In genomic region chr2:113198790-113199612, GRCh38 we compare ENCODE assay signal across 1 cellular context.
TF ChIP-seq lines count a peak whose summit lies in the region.

No MANE protein-coding gene starts in this region.

TF ChIP-seq in HepG2, 621 proteins besides CTCF, POLR2A, EP300 and RAD21 (continued from another document and continues in another):
- TF ChIP-seq HNF4G (IDR thresholded peaks at IDR 0.05; ENCODE audit: borderline replicate concordance, low read depth, low read length): no peak
- TF ChIP-seq HNF4G (CRISPR knock-in tag; IDR thresholded peaks at IDR 0.05; ENCODE audit: borderline replicate concordance, low read depth): no peak; the same call in 1 of the 2 replicates
- TF ChIP-seq ZNF609 (CRISPR knock-in tag; IDR thresholded peaks at IDR 0.05; ENCODE audit: borderline replicate concordance): peak; percentile 68; the same call in 1 of the 2 replicates
- TF ChIP-seq ZNF235 (CRISPR knock-in tag; IDR thresholded peaks at IDR 0.05; ENCODE audit: borderline replicate concordance): peak; percentile 45; the same call in 1 of the 2 replicates
- TF ChIP-seq ZNF75D (CRISPR knock-in tag; IDR thresholded peaks at IDR 0.05; ENCODE audit: borderline replicate concordance): no peak
- TF ChIP-seq ZNF430 (CRISPR knock-in tag; IDR thresholded peaks at IDR 0.05): peak; percentile 52; the same call in 1 of the 2 replicates
- TF ChIP-seq ATF1 (CRISPR knock-in tag; IDR thresholded peaks at IDR 0.05): no peak
- peak; percentile 86; the same call in 1 of the 2 replicates for TF ChIP-seq KMT2A (CRISPR knock-in tag; IDR thresholded peaks at IDR 0.05)
- TF ChIP-seq ZNF513 (CRISPR knock-in tag; conservative IDR thresholded peaks at IDR 0.05): no peak
- no peak; the same call in 1 of the 2 replicates for TF ChIP-seq ZNF576 (CRISPR knock-in tag; IDR thresholded peaks at IDR 0.05)
- TF ChIP-seq BCLAF1 (IDR thresholded peaks at IDR 0.05): no peak
- no peak for TF ChIP-seq PRDM15 (CRISPR knock-in tag; IDR thresholded peaks at IDR 0.05)
- TF ChIP-seq DPF2 (CRISPR knock-in tag; IDR thresholded peaks at IDR 0.05; ENCODE audit: borderline replicate concordance, low read depth): 0 out of 2 replicates have a peak, but pooled peaks have one; percentile 37
- peak; percentile 93 for TF ChIP-seq ZGPAT (CRISPR knock-in tag; IDR thresholded peaks at IDR 0.05)
- peak; percentile 76; the same call in 1 of the 2 replicates for TF ChIP-seq SSRP1 (CRISPR knock-in tag; IDR thresholded peaks at IDR 0.05)
- peak; percentile 90; the same call in 1 of the 2 replicates for TF ChIP-seq REL (CRISPR knock-in tag; conservative IDR thresholded peaks at IDR 0.05)
- TF ChIP-seq IKZF5 (CRISPR knock-in tag; IDR thresholded peaks at IDR 0.05): peak; percentile 87
- no peak for TF ChIP-seq ZNF841 (CRISPR knock-in tag; IDR thresholded peaks at IDR 0.05; ENCODE audit: borderline replicate concordance)
- TF ChIP-seq GATAD1 (CRISPR knock-in tag; IDR thresholded peaks at IDR 0.05): 0 out of 2 replicates have a peak, but pooled peaks have one; percentile 53
- TF ChIP-seq JUN (CRISPR knock-in tag; IDR thresholded peaks at IDR 0.05): peak; percentile 80; the same call in 1 of the 2 replicates
- TF ChIP-seq ZNF20 (CRISPR knock-in tag; IDR thresholded peaks at IDR 0.05): no peak
- 0 out of 2 replicates have a peak, but pooled peaks have one; percentile 41 for TF ChIP-seq ZXDC (CRISPR knock-in tag; IDR thresholded peaks at IDR 0.05)
- TF ChIP-seq ZNF597 (CRISPR knock-in tag; IDR thresholded peaks at IDR 0.05): 0 out of 2 replicates have a peak, but pooled peaks have one; percentile 77
- TF ChIP-seq ZNF740 (CRISPR knock-in tag; IDR thresholded peaks at IDR 0.05): peak; percentile 62; the same call in 1 of the 2 replicates
- 0 out of 2 replicates have a peak, but pooled peaks have one; percentile 52 for TF ChIP-seq RXRB (CRISPR knock-in tag; IDR thresholded peaks at IDR 0.05; ENCODE audit: borderline replicate concordance)
- peak; percentile 68 for TF ChIP-seq POGK (CRISPR knock-in tag; conservative IDR thresholded peaks at IDR 0.05)
- TF ChIP-seq ZNF274 (CRISPR knock-in tag; IDR thresholded peaks at IDR 0.05): peak; percentile 84
- no peak for TF ChIP-seq KDM4B (CRISPR knock-in tag; IDR thresholded peaks at IDR 0.05)
- peak; percentile 94; the same call in 1 of the 2 replicates for TF ChIP-seq ZNF564 (CRISPR knock-in tag; IDR thresholded peaks at IDR 0.05)
- TF ChIP-seq NFIB (CRISPR knock-in tag; IDR thresholded peaks at IDR 0.05; ENCODE audit: borderline replicate concordance): no peak
- no peak; the same call in 1 of the 2 replicates for TF ChIP-seq MEIS1 (CRISPR knock-in tag; IDR thresholded peaks at IDR 0.05; ENCODE audit: borderline replicate concordance)
